ENCODE assay signal across 24 cellular contexts in the genomic region with DNA sequence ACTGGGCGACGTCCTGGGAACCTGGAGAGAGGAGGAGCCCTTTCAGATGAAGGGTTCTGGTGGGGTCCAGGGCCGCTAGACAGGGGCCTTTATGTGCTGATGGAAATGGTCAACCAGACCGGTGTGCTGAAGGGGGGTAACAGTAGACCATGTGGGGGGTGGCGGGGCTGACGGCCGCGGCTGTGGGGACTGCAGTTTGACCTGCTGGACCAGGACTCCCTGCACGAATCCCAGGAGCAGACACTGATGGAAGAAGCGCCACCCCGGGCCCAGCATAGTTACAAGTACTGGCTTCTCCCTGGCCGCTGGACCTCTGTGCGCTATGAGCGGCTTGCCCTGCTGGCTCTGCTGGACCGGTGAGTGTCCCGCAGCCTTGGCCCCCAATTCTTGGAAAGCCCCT. TPM values are rescaled to one million over a fixed set of nuclear protein-coding genes. Genes with fewer than 3 reads are reported as not detected.
"Had no signal": no experiment of that assay in that cellular context is flagged by ENCODE, and none has a peak within 500 bp of the region (broad histone marks: within the 10 kb centered on the region; RNA-seq: fewer than 3 reads in every experiment).

No MANE protein-coding gene starts in this region.

- H3K27ac Mint-ChIP-seq: stimulated activated memory B cell treated with anti-CD40 and anti-IgM and Interleukin-4, amounts not matched to agents 10 μg/mL and 1 μg/mL and 100 μg/mL, for 72 hours had no signal

- H3K4me3 Mint-ChIP-seq: nephron progenitor cell; stimulated activated memory B cell treated with anti-CD40 and anti-IgM and Interleukin-4, amounts not matched to agents 10 μg/mL and 1 μg/mL and 100 μg/mL, for 72 hours; T-helper 2 cell treated with Interferon-gamma antibody and Interleukin-4, amounts not matched to agents 5 μg/mL and 100 μg/mL, for 36 hours had no signal

- ATAC-seq: left colon; mucosa of descending colon; sciatic nerve; stimulated activated memory B cell treated with anti-CD40 and anti-IgM and Interleukin-4, amounts not matched to agents 10 μg/mL and 1 μg/mL and 100 μg/mL, for 72 hours had no signal

- H3K9me3 ChIP-seq: lower lobe of right lung, mucosa of descending colon, transverse colon, uterus had no signal

- H3K9me3 Mint-ChIP-seq: nephron progenitor cell; stimulated activated memory B cell treated with anti-CD40 and anti-IgM and Interleukin-4, amounts not matched to agents 10 μg/mL and 1 μg/mL and 100 μg/mL, for 72 hours; T-helper 2 cell treated with Interferon-gamma antibody and Interleukin-4, amounts not matched to agents 5 μg/mL and 100 μg/mL, for 36 hours had no signal

- H3K4me1 ChIP-seq: uterus had no signal

- H3K27ac ChIP-seq: cardiac muscle cell, transverse colon, uterus, VCaP had no signal

- H3K4me3 ChIP-seq: cardiac muscle cell, lower lobe of right lung, mucosa of descending colon, transverse colon, uterus had no signal

- H3K27me3 ChIP-seq: cardiac muscle cell, transverse colon, uterus had no signal

- H3K36me3 ChIP-seq: uterus had no signal

- DNase-seq: activated CD4-positive, alpha-beta T cell treated with anti-CD3 and anti-CD28 coated beads for 1 hour; activated CD8-positive, alpha-beta memory T cell treated with anti-CD3 and anti-CD28 coated beads, Interleukin-2, amount 50 U/mL, for 48 hours; activated naive CD4-positive, alpha-beta T cell treated with Interleukin-2 at 50 U/mL for 16 hours; activated T-cell treated with anti-CD3 and anti-CD28 coated beads, Interleukin-2, amount 50 U/mL, for 48 hours; erythroblast; foreskin fibroblast; left colon; lower lobe of right lung; mesendoderm; mucosa of descending colon; nephron progenitor cell; occipital lobe; posterior cingulate gyrus; small intestine; stimulated activated CD4-positive, alpha-beta T cell treated with anti-CD3 and anti-CD28 coated beads, Interleukin-2, amount 100 ng/mL, for 24 hours; transverse colon; uterus had no signal

- H3K27me3 Mint-ChIP-seq: stimulated activated memory B cell treated with anti-CD40 and anti-IgM and Interleukin-4, amounts not matched to agents 10 μg/mL and 1 μg/mL and 100 μg/mL, for 72 hours had no signal

RNA-seq across cellular contexts. Expression of gene KCNK7, which starts 26.4 kb away (rescaled TPM):
- total RNA-seq: cardiac muscle cell, fibroblast of lung, temporal lobe had no signal
- polyA plus RNA-seq: cardiac muscle cell, fibroblast of lung had no signal
